Comparison of ENCODE assay signal across 8 cellular contexts in genomic region chr14:75561013-75561432, GRCh38. TPM values are rescaled to one million over a fixed set of nuclear protein-coding genes. Genes with fewer than 3 reads are reported as not detected.
DNase-seq lines count a peak whose midpoint lies in the region; ATAC-seq and TF ChIP-seq lines count a peak whose summit lies in the region.

No MANE protein-coding gene starts in this region.

- ATAC-seq in sciatic nerve, result peak; percentile 84
- ATAC-seq in HG03457 (IDR thresholded peaks at IDR 0.05; ENCODE audit: unreplicated experiment), result no peak

- in situ Hi-C loops in SK-MEL-5 (cut with HindIII; ENCODE audit: low pct_unique_long_range_greater_than_20kb, low sequenced_read_pairs), result no loop called here
- in situ Hi-C loops in astrocyte of the spinal cord (cut with HindIII; ENCODE audit: low sequenced_read_pairs), result no loop called here

- H3K9me2 ChIP-seq in MM.1S (replicated peaks; ENCODE audit: insufficient read depth, low read length), result no peaks in the 10 kb centered on the region

- intact Hi-C loops in sciatic nerve (cut with DNase I), result no loop called here

- no peaks in the 10 kb centered on the region for H3F3A ChIP-seq in MM.1S (ENCODE audit: insufficient read depth, low read length)

- peak; percentile 93 for TF ChIP-seq CTCF in GM12864 (IDR thresholded peaks at IDR 0.05; ENCODE audit: low read depth, low read length, missing control alignments)
- TF ChIP-seq CTCF in MM.1S (IDR thresholded peaks at IDR 0.05; ENCODE audit: low read length), result peak; percentile 60
- peak; percentile 92 for TF ChIP-seq CTCF in astrocyte of the spinal cord (IDR thresholded peaks at IDR 0.05; ENCODE audit: low read depth, low read length)

- no peaks in the 10 kb centered on the region for H3K9me3 ChIP-seq in MM.1S (replicated peaks; ENCODE audit: insufficient read depth, low read length)

- H4K20me1 ChIP-seq in MM.1S (ENCODE audit: insufficient read depth, low read length), result no peaks in the 10 kb centered on the region

- no peak overlapping the region for H3K27ac ChIP-seq in MM.1S (ENCODE audit: low read length)

- H3K36me3 ChIP-seq in MM.1S (replicated peaks; ENCODE audit: insufficient read depth, low read length), result no peaks in the 10 kb centered on the region

- H2AFZ ChIP-seq in MM.1S (ENCODE audit: low read length), result no peak overlapping the region

- H3K9ac ChIP-seq in MM.1S (ENCODE audit: low read length), result no peak overlapping the region

- H3K4me1 ChIP-seq in MM.1S (ENCODE audit: low read length), result peaks cover 7% of the 10 kb centered on the region; the same call in 1 of the 2 replicates

- peak; percentile 79 for DNase-seq in A172 (ENCODE audit: low spot score)
- no peak for DNase-seq in GM12864 (ENCODE audit: low read depth)
- DNase-seq in MM.1S, result peak; percentile 19
- peak; percentile 76 for DNase-seq in SK-MEL-5 (ENCODE audit: low read depth, low spot score)
- DNase-seq in astrocyte of the spinal cord (ENCODE audit: low read depth, low spot score), result peak; percentile 65
- DNase-seq in hepatic stellate cell (ENCODE audit: low spot score), result peak; percentile 84
- peak; percentile 81 for DNase-seq in sciatic nerve (ENCODE audit: low spot score)

- no peaks in the 10 kb centered on the region for H3K79me2 ChIP-seq in MM.1S (ENCODE audit: low read length)

- H3K4me3 ChIP-seq in GM12864 (ENCODE audit: low read depth, low read length) (no peak overlapping the region), MM.1S (ENCODE audit: low read length) (no peak overlapping the region), astrocyte of the spinal cord (ENCODE audit: low read depth, low read length) (no peak overlapping the region)

- H3K27me3 ChIP-seq in MM.1S (replicated peaks; ENCODE audit: insufficient read depth, low read length), result no peaks in the 10 kb centered on the region

- peak overlapping the region; percentile 48; the same call in 1 of the 2 replicates for H3K4me2 ChIP-seq in MM.1S (ENCODE audit: low read depth, low read length)

RNA-seq across cellular contexts. Expression of gene FLVCR2, which starts 17.4 kb away (rescaled TPM):
- 0.59 and 0.65 TPM in 2 replicates for total RNA-seq in A172 (2014; rRNA removed; shearing (Covaris generic))
- 2.5 and 2.6 TPM in 2 replicates for total RNA-seq in SK-MEL-5 (2014; rRNA removed; shearing (Covaris generic))
- polyA plus RNA-seq in SK-MEL-5 (2015; cell fraction: cytosol; rRNA removed), result 1.6 and 2.2 TPM in 2 replicates
- 1.2 and 7.6 TPM in 2 replicates for polyA plus RNA-seq in SK-MEL-5 (2015; cell fraction: nucleus; rRNA removed)
- total RNA-seq in sciatic nerve, result 56.4 TPM

RNA-seq across cellular contexts. Expression of gene BATF, which starts 38.8 kb away (rescaled TPM):
- total RNA-seq in A172 (2014; rRNA removed; shearing (Covaris generic)), result not detected in 2 replicates
- 0.74 TPM in 1 of 2 replicates, not detected in the other for total RNA-seq in SK-MEL-5 (2014; rRNA removed; shearing (Covaris generic))
- polyA plus RNA-seq in SK-MEL-5 (2015; cell fraction: cytosol; rRNA removed), result 1.7 TPM in 1 of 2 replicates, not detected in the other
- polyA plus RNA-seq in SK-MEL-5 (2015; cell fraction: nucleus; rRNA removed), result not detected in 2 replicates
- total RNA-seq in sciatic nerve, result 1.7 TPM

Comparison
In these comparisons a context has a peak if more than half of its experiments do, and no peak if none do; other contexts are left out.
1. RNA of gene FLVCR2, which starts 17.4 kb away (total RNA-seq): 56.4 TPM in sciatic nerve (single experiment); 2.5 to 2.6 TPM in SK-MEL-5 and 0.59 to 0.65 TPM in A172; every median in the first group is over 10 times any median in the second.
2. Peak in every context shown above with its lines, with median percentiles within 50 percentile points of each other: CTCF ChIP-seq.